In genomic region chrX:52979993-52980392, GRCh38 we compare ENCODE assay signal across 13 cellular contexts. TPM values are rescaled to one million over a fixed set of nuclear protein-coding genes. Genes with fewer than 3 reads are reported as not detected.
A peak's percentile ranks its signal among the peaks of the same experiment; 100 is the strongest.
DNase-seq lines count a peak whose midpoint lies in the region; ATAC-seq and TF ChIP-seq lines count a peak whose summit lies in the region.
"Had no signal": no experiment of that assay in that cellular context is flagged by ENCODE, and none has a peak within 500 bp of the region (broad histone marks: within the 10 kb centered on the region; RNA-seq: fewer than 3 reads in every experiment).

No MANE protein-coding gene starts in this region.

- no peak for DNase-seq in right cardiac atrium
- DNase-seq in left ventricle myocardium superior: no peak
- DNase-seq in brain microvascular endothelial cell: no peak
- DNase-seq in mesothelial cell of epicardium (ENCODE audit: low spot score in 2 of 2, unreplicated experiment in 2 of 2): peak in 1 of 2 experiments; percentile 29
- DNase-seq in NCI-H345 (lab: John Stamatoyannopoulos, UW): no peak
- no peak for DNase-seq in COLO668 (lab: John Stamatoyannopoulos, UW; ENCODE audit: unreplicated experiment)
- DNase-seq in ovary: no peak
- DNase-seq in NCI-H526 (lab: John Stamatoyannopoulos, UW): no peak
- DNase-seq: H9, left lung, nephron progenitor cell, retina had no signal

- intact Hi-C loops in right cardiac atrium (cut with DNase I) (no loop called here), left ventricle myocardium superior (cut with micrococcal nuclease) (no loop called here), ovary (cut with DNase I) (no loop called here)

- TF ChIP-seq POLR2A in ovary (IDR thresholded peaks at IDR 0.05): no peak

- H3K9me3 ChIP-seq in right cardiac atrium (ENCODE audit: control insufficient read depth, low read length) (no peaks in the 10 kb centered on the region), ovary (no peaks in the 10 kb centered on the region)
- H3K9me3 ChIP-seq: left lung had no signal

- peaks cover 5% of the 10 kb centered on the region for H3K9me3 Mint-ChIP-seq in mesothelial cell of epicardium
- H3K9me3 Mint-ChIP-seq: T-helper 1 cell treated with Interleukin-12 subunit alpha and Interleukin-12 subunit beta and Interleukin-4 antibody, amounts not matched to agents 30 μg/mL and 1 μg/mL, for 36 hours had no signal

- no peak overlapping the region for H3K4me3 Mint-ChIP-seq in mesothelial cell of epicardium
- H3K4me3 Mint-ChIP-seq: H9; nephron progenitor cell; T-helper 1 cell treated with Interleukin-12 subunit alpha and Interleukin-12 subunit beta and Interleukin-4 antibody, amounts not matched to agents 30 μg/mL and 1 μg/mL, for 36 hours had no signal

- in situ Hi-C loops in brain microvascular endothelial cell (cut with HindIII; ENCODE audit: low pct_ligation_motif_present, low sequenced_read_pairs): no loop called here

- H3K27me3 Mint-ChIP-seq in mesothelial cell of epicardium (ENCODE audit: low read depth): no peaks in the 10 kb centered on the region

- H3K36me3 Mint-ChIP-seq in mesothelial cell of epicardium: no peaks in the 10 kb centered on the region

- no peak overlapping the region for H3K4me3 ChIP-seq in right cardiac atrium (ENCODE audit: low read length)
- no peak overlapping the region for H3K4me3 ChIP-seq in brain microvascular endothelial cell (ENCODE audit: low read depth, low read length)
- no peak overlapping the region for H3K4me3 ChIP-seq in ovary
- H3K4me3 ChIP-seq: left lung had no signal

- TF ChIP-seq CTCF in brain microvascular endothelial cell (IDR thresholded peaks at IDR 0.05; ENCODE audit: low read depth, low read length, missing control alignments): no peak
- TF ChIP-seq CTCF in mesothelial cell of epicardium (IDR thresholded peaks at IDR 0.05; ENCODE audit: unreplicated experiment): no peak
- TF ChIP-seq CTCF in ovary (IDR thresholded peaks at IDR 0.05): no peak

- no peak for TF ChIP-seq EP300 in ovary (IDR thresholded peaks at IDR 0.05)

- H3K4me1 Mint-ChIP-seq in mesothelial cell of epicardium: peaks cover 27% of the 10 kb centered on the region

- H3K27me3 ChIP-seq in right cardiac atrium (ENCODE audit: control insufficient read depth, insufficient read depth): no peaks in the 10 kb centered on the region
- H3K27me3 ChIP-seq in brain microvascular endothelial cell (replicated peaks): no peaks in the 10 kb centered on the region
- no peaks in the 10 kb centered on the region for H3K27me3 ChIP-seq in ovary

- H3K27ac Mint-ChIP-seq in mesothelial cell of epicardium: peak overlapping the region; percentile 88
- H3K27ac Mint-ChIP-seq: T-helper 1 cell treated with Interleukin-12 subunit alpha and Interleukin-12 subunit beta and Interleukin-4 antibody, amounts not matched to agents 30 μg/mL and 1 μg/mL, for 36 hours had no signal

- ATAC-seq in right cardiac atrium: peak in 1 of 2 donors; percentile 45
- ATAC-seq in left ventricle myocardium superior: no peak

- H3K4me1 ChIP-seq in right cardiac atrium (ENCODE audit: control insufficient read depth, insufficient read depth, low read length) (peaks cover 11% of the 10 kb centered on the region), ovary (ENCODE audit: insufficient read depth) (peaks cover 6% of the 10 kb centered on the region)
- H3K4me1 ChIP-seq: left lung had no signal

- 94% methylated on average over 4 of the region's 4 CpGs for WGBS in right cardiac atrium
- 57 to 79% (median 62%) methylated on average over 4 of the region's 4 CpGs for WGBS in ovary, 3 donors

- H3K27ac ChIP-seq in right cardiac atrium (ENCODE audit: low read length) (peak overlapping the region; percentile 82), brain microvascular endothelial cell (peak overlapping the region; percentile 52), ovary (no peak overlapping the region)
- H3K27ac ChIP-seq: left lung had no signal

- H3K36me3 ChIP-seq in brain microvascular endothelial cell (replicated peaks) (no peaks in the 10 kb centered on the region), ovary (no peaks in the 10 kb centered on the region)
- H3K36me3 ChIP-seq: left lung had no signal

RNA-seq across cellular contexts. Expression of gene FAM156A, which starts 21.7 kb away (rescaled TPM):
- total RNA-seq in right cardiac atrium: 10 to 100 TPM in 3 of 4 donors, 1 to 10 TPM in 1; 9.3 to 17.9 (median 12.9) TPM
- polyA plus RNA-seq in right cardiac atrium: 8.2 TPM
- 7.3 TPM for total RNA-seq in left ventricle myocardium superior
- 30.1 to 38.0 TPM (median 34.3 TPM) in 3 replicates for total RNA-seq in mesothelial cell of epicardium
- 10 to 100 TPM in 6 of 7 donors, 1 to 10 TPM in 1; 8.7 to 24.1 (median 17.9) TPM for total RNA-seq in ovary
- 10 to 100 TPM; 13.2 to 16.6 TPM for polyA plus RNA-seq in ovary

Comparison
In these comparisons a context has a peak if more than half of its experiments do, and no peak if none do; other contexts are left out.
1. H3K27ac ChIP-seq: peak in right cardiac atrium (single experiment) and brain microvascular endothelial cell (single experiment); none in ovary (0 of 2).